In the genomic region with DNA sequence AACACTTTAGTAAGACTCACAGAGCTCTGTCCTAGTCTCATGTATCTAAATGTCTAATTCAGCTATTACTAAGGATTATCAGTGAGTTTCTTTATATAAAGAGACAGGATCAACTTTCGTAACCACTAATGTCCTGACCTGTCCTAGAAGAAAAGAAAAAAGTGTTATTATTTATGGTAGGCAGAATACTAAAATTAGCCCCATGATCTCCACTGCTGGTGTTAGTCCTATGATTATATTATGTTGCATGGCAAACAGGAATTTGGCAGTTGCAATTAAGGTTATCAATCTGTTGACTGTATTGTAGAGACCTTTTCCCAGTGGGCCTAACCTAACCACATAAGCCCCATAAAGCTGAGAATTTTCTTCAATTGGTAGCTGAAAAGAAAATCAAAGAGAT, we compare ENCODE assay signal across 24 cellular contexts.
"Had no signal": no experiment of that assay in that cellular context is flagged by ENCODE, and none has a peak within 500 bp of the region (broad histone marks: within the 10 kb centered on the region; RNA-seq: fewer than 3 reads in every experiment).

No MANE protein-coding gene starts in this region.

- H3K4me2 ChIP-seq: hepatocyte had no signal

- H3K36me3 ChIP-seq: esophagus muscularis mucosa, esophagus squamous epithelium, gastrocnemius medialis, gastroesophageal sphincter, heart left ventricle, heart right ventricle had no signal

- H3K4me3 ChIP-seq: coronary artery, dorsolateral prefrontal cortex, esophagus muscularis mucosa, esophagus squamous epithelium, gastrocnemius medialis, gastroesophageal sphincter, heart left ventricle, heart right ventricle, hepatocyte had no signal

- H3K4me1 ChIP-seq: esophagus muscularis mucosa, esophagus squamous epithelium, foreskin keratinocyte, gastrocnemius medialis, gastroesophageal sphincter, heart left ventricle, heart right ventricle had no signal

- H3K27me3 ChIP-seq: dorsolateral prefrontal cortex, esophagus muscularis mucosa, esophagus squamous epithelium, foreskin keratinocyte, gastrocnemius medialis, gastroesophageal sphincter, heart left ventricle, heart right ventricle, hepatocyte had no signal

- DNase-seq: cortex of kidney; dermis blood vessel endothelial cell; dorsolateral prefrontal cortex; effector CD4-positive, alpha-beta T cell; effector CD8-positive, alpha-beta T cell; effector memory CD4-positive, alpha-beta T cell; effector memory CD8-positive, alpha-beta T cell; endodermal cell; erythroblast; esophagus squamous epithelium; foreskin fibroblast; foreskin keratinocyte; foreskin melanocyte; gastrocnemius medialis; glutamatergic neuron; head of caudate nucleus; heart left ventricle; heart right ventricle; hippocampal formation had no signal

- H3K9me3 ChIP-seq: esophagus muscularis mucosa, esophagus squamous epithelium, gastrocnemius medialis, gastroesophageal sphincter, heart right ventricle had no signal

- H3K27ac ChIP-seq: coronary artery, dorsolateral prefrontal cortex, epithelial cell of prostate, esophagus muscularis mucosa, esophagus squamous epithelium, foreskin keratinocyte, gastroesophageal sphincter, heart left ventricle, heart right ventricle, hepatocyte had no signal
